Comparison of ENCODE assay signal across 10 cellular contexts in the genomic region with DNA sequence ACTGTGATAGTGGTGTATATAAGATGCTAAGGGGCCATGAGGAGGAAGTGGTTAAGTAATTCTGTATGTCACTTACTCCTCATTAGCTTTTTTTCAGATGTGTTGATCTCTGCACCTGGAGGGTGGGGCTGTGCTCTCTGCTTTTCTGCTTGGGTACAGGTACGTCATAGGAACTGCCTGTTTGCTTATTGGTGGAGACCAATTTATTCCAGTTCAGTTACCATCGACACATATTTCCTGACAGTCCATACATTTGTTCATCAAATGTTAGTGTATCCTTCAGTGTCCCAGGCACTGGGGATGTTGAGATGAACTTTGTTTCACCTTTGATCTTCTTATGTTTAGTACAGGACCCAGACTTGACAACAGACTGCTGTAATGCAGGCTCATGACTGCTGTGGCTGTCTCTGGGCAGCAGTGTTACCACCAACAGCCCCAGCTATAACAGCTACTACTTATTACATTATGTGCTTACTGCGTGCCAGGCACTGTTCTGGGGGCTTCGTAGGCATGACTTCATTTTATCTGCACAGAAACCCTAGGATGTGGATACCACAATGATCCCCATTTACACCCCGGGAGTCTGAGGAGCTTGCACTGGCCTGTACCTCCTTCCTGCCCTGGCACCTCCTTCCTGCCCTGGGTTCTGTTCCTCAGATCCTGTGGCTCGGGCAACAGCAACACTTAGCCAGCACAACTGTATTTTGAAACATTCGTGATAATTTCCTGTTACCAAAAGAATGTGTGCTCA.
A peak's percentile ranks its signal among the peaks of the same experiment; 100 is the strongest.
DNase-seq lines count a peak whose midpoint lies in the region; ATAC-seq, FAIRE-seq and TF ChIP-seq lines count a peak whose summit lies in the region.
"Had no signal": no experiment of that assay in that cellular context is flagged by ENCODE, and none has a peak within 500 bp of the region (broad histone marks: within the 10 kb centered on the region; RNA-seq: fewer than 3 reads in every experiment).

No MANE protein-coding gene starts in this region.

- H3K27ac Mint-ChIP-seq in activated T-helper 17 cell treated with anti-CD3 and anti-CD28 coated beads, Interleukin-2, amount 50 U/mL, for 72 hours, result peak overlapping the region; percentile 91
- H3K27ac Mint-ChIP-seq in chondrocyte (ENCODE audit: unreplicated experiment), result no peak overlapping the region

- H3K4me1 ChIP-seq in upper lobe of left lung, result no peaks in the 10 kb centered on the region

- DNase-seq in GM19239 (ENCODE audit: insufficient read length, low spot score) (peak; percentile 10), NOMO-1 (lab: John Stamatoyannopoulos, UW; ENCODE audit: unreplicated experiment in 2 of 2) (peak; percentile 31 to 58), chondrocyte (ENCODE audit: low spot score) (no peak), upper lobe of left lung (no peak), sciatic nerve (ENCODE audit: low spot score) (no peak)
- peak; percentile 19 for DNase-seq in stimulated activated CD4-positive, alpha-beta T cell treated with anti-CD3 and anti-CD28 coated beads, Interleukin-1b, Interleukin-23, amount 100 ng/mL, for 48 hours
- DNase-seq: KBM-7 had no signal

- H3K36me3 ChIP-seq in upper lobe of left lung, result no peaks in the 10 kb centered on the region
- H3K36me3 ChIP-seq: thoracic aorta had no signal

- WGBS in upper lobe of left lung, 2 donors, result 52 to 54% methylated on average over 7 of the region's 7 CpGs

- no peaks in the 10 kb centered on the region for H3K9me3 ChIP-seq in upper lobe of left lung
- H3K9me3 ChIP-seq: thoracic aorta had no signal

- no peaks in the 10 kb centered on the region for H3K36me3 Mint-ChIP-seq in activated T-helper 17 cell treated with anti-CD3 and anti-CD28 coated beads, Interleukin-2, amount 50 U/mL, for 72 hours (ENCODE audit: low read depth)
- H3K36me3 Mint-ChIP-seq in chondrocyte (ENCODE audit: low read depth), result peaks cover 2% of the 10 kb centered on the region

- no peaks in the 10 kb centered on the region for H3K27me3 Mint-ChIP-seq in activated T-helper 17 cell treated with anti-CD3 and anti-CD28 coated beads, Interleukin-2, amount 50 U/mL, for 72 hours
- H3K27me3 Mint-ChIP-seq in chondrocyte (ENCODE audit: low read depth), result no peaks in the 10 kb centered on the region

- ATAC-seq in activated T-helper 17 cell treated with anti-CD3 and anti-CD28 coated beads, Interleukin-2, amount 50 U/mL, for 72 hours (replicated peaks), result peak; percentile 81
- no peak for ATAC-seq in HG03520 (IDR thresholded peaks at IDR 0.05; ENCODE audit: unreplicated experiment)
- no peak for ATAC-seq in upper lobe of left lung (ENCODE audit: low FRiP score in 2 of 2)
- no peak for ATAC-seq in sciatic nerve

- no peak overlapping the region for H3K4me3 ChIP-seq in upper lobe of left lung
- H3K4me3 ChIP-seq: thoracic aorta had no signal

- FAIRE-seq in GM19239 (lab: Jason Lieb, UNC), result no peak

- H3K4me1 Mint-ChIP-seq in activated T-helper 17 cell treated with anti-CD3 and anti-CD28 coated beads, Interleukin-2, amount 50 U/mL, for 72 hours, result peaks cover 26% of the 10 kb centered on the region
- H3K4me1 Mint-ChIP-seq in chondrocyte (ENCODE audit: low read depth), result no peaks in the 10 kb centered on the region

- peaks cover 4% of the 10 kb centered on the region for H3K9me3 Mint-ChIP-seq in activated T-helper 17 cell treated with anti-CD3 and anti-CD28 coated beads, Interleukin-2, amount 50 U/mL, for 72 hours
- H3K9me3 Mint-ChIP-seq in chondrocyte (ENCODE audit: low read depth), result no peaks in the 10 kb centered on the region

- TF ChIP-seq EP300 in upper lobe of left lung (IDR thresholded peaks at IDR 0.05), result no peak

- no peaks in the 10 kb centered on the region for H3K27me3 ChIP-seq in upper lobe of left lung

- TF ChIP-seq CTCF in chondrocyte (IDR thresholded peaks at IDR 0.05), result no peak
- TF ChIP-seq CTCF in upper lobe of left lung (IDR thresholded peaks at IDR 0.05), result no peak

- no peak for TF ChIP-seq POLR2A in upper lobe of left lung (IDR thresholded peaks at IDR 0.05)

- peak overlapping the region; percentile 64 for H3K4me3 Mint-ChIP-seq in activated T-helper 17 cell treated with anti-CD3 and anti-CD28 coated beads, Interleukin-2, amount 50 U/mL, for 72 hours
- H3K4me3 Mint-ChIP-seq in chondrocyte (ENCODE audit: unreplicated experiment), result no peak overlapping the region

- intact Hi-C loops in sciatic nerve (cut with DNase I), result no loop called here

- H3K27ac ChIP-seq in upper lobe of left lung, result peak overlapping the region in 1 of 4 donors; percentile 56
- H3K27ac ChIP-seq: thoracic aorta had no signal

Comparison
In these comparisons a context has a peak if more than half of its experiments do, and no peak if none do; other contexts are left out.
1. DNase-seq: peak in GM19239 (single experiment), NOMO-1 (2 of 2) and stimulated activated CD4-positive, alpha-beta T cell treated with anti-CD3 and anti-CD28 coated beads, Interleukin-1b, Interleukin-23, amount 100 ng/mL, for 48 hours (single experiment); none in chondrocyte (single experiment), upper lobe of left lung (0 of 2) and sciatic nerve (single experiment).